ENCODE assay signal across 25 cellular contexts in genomic region chr10:103794996-103795395, GRCh38.
DNase-seq lines count a peak whose midpoint lies in the region; ATAC-seq and TF ChIP-seq lines count a peak whose summit lies in the region.
"Had no signal": no experiment of that assay in that cellular context is flagged by ENCODE, and none has a peak within 500 bp of the region (broad histone marks: within the 10 kb centered on the region; RNA-seq: fewer than 3 reads in every experiment).

No MANE protein-coding gene starts in this region.

- ATAC-seq in heart left ventricle = no peak
- no peak for ATAC-seq in left cardiac atrium
- ATAC-seq in lung (ENCODE audit: insufficient read depth, low FRiP score) = no peak

- peak overlapping the region in 9 of 12 donors; percentile 13 to 50 (median 26) for H3K27ac ChIP-seq in heart left ventricle
- peak overlapping the region; percentile 99 for H3K27ac ChIP-seq in SK-N-MC
- peak overlapping the region; percentile 21 to 82 for H3K27ac ChIP-seq in lung (ENCODE audit: low read depth in 1 of 2, low read length in 1 of 2)
- H3K27ac ChIP-seq in adrenal gland = no peak overlapping the region
- H3K27ac ChIP-seq: neural progenitor cell, SJCRH30, thyroid gland had no signal

- H3K4me1 ChIP-seq in heart left ventricle = peaks cover 0 to 32% (median 12%) of the 10 kb centered on the region in 12 donors
- peaks cover 6 to 19% of the 10 kb centered on the region in 2 donors for H3K4me1 ChIP-seq in lung (ENCODE audit: control insufficient read depth in 2 of 2, insufficient read depth in 2 of 2, low read length in 2 of 2)
- no peaks in the 10 kb centered on the region for H3K4me1 ChIP-seq in adrenal gland (replicated peaks in 1 of 2)
- H3K4me1 ChIP-seq: SJCRH30 had no signal

- no peaks in the 10 kb centered on the region for H3K9me3 ChIP-seq in heart left ventricle
- H3K9me3 ChIP-seq in SK-N-MC (ENCODE audit: low read depth, low read length) = no peaks in the 10 kb centered on the region
- H3K9me3 ChIP-seq in lung (ENCODE audit: control insufficient read depth in 2 of 2, insufficient read depth in 1 of 2, low read length in 1 of 2) = no peaks in the 10 kb centered on the region
- no peaks in the 10 kb centered on the region for H3K9me3 ChIP-seq in adrenal gland (replicated peaks in 1 of 3)
- H3K9me3 ChIP-seq: BLaER1, esophagus squamous epithelium, SJCRH30, thyroid gland had no signal

- H3K36me3 Mint-ChIP-seq in type B pancreatic cell = peaks cover 11% of the 10 kb centered on the region

- peak overlapping the region; percentile 51 for H3K9ac ChIP-seq in SK-N-MC (ENCODE audit: insufficient read length)
- H3K9ac ChIP-seq: BLaER1, neural progenitor cell had no signal

- H3K27me3 Mint-ChIP-seq in type B pancreatic cell = no peaks in the 10 kb centered on the region

- H3K27me3 ChIP-seq in heart left ventricle (no peaks in the 10 kb centered on the region), lung (ENCODE audit: control insufficient read depth, insufficient read depth) (no peaks in the 10 kb centered on the region), adrenal gland (no peaks in the 10 kb centered on the region)
- H3K27me3 ChIP-seq: BLaER1, esophagus squamous epithelium, neural progenitor cell, SJCRH30, thyroid gland had no signal

- 94 to 97% (median 96%) methylated on average over 7 of the region's 7 CpGs for WGBS in heart left ventricle, 4 donors
- WGBS in lung, 2 donors = 81 to 92% methylated on average over 7 of the region's 7 CpGs
- 88 to 92% (median 91%) methylated on average over 7 of the region's 7 CpGs for WGBS in adrenal gland, 4 donors

- H3K4me1 Mint-ChIP-seq in type B pancreatic cell (ENCODE audit: unreplicated experiment) = peaks cover 52% of the 10 kb centered on the region

- H3K9me3 Mint-ChIP-seq in type B pancreatic cell = no peaks in the 10 kb centered on the region
- H3K9me3 Mint-ChIP-seq: endodermal cell, neural progenitor cell had no signal

- H3K4me3 Mint-ChIP-seq in type B pancreatic cell = no peak overlapping the region
- H3K4me3 Mint-ChIP-seq: endodermal cell, neural progenitor cell had no signal

- TF ChIP-seq POLR2A in heart left ventricle (IDR thresholded peaks at IDR 0.05) (no peak), adrenal gland (IDR thresholded peaks at IDR 0.05) (no peak)

- DNase-seq in heart left ventricle (no peak), left cardiac atrium (no peak), SK-N-MC (ENCODE audit: low read depth, low spot score) (no peak), lung (ENCODE audit: low spot score) (no peak), type B pancreatic cell (ENCODE audit: extremely low spot score, unreplicated experiment) (no peak), adrenal gland (no peak), hepatic stellate cell (ENCODE audit: low spot score) (no peak), SHP77 treated with DMSO at 0.1 percent for 48 hours (lab: John Stamatoyannopoulos, UW) (no peak)
- DNase-seq: activated CD4-positive, alpha-beta T cell treated with anti-CD3 and anti-CD28 coated beads, Interleukin-2, amount 50 U/mL, for 4 hours; activated naive CD4-positive, alpha-beta T cell treated with Interleukin-2 at 50 U/mL for 16 hours; cortex of kidney; endodermal cell; esophagus squamous epithelium; foreskin melanocyte; H7; Kasumi-1; MV-4-11; NCI-H1694; NCI-H524; NK-92 treated with Interleukin-12 subunit alpha and Interleukin-12 subunit beta, amount 100 ng/mL, for 24 hours; SJCRH30; stimulated activated naive CD4-positive, alpha-beta T cell treated with Interleukin-2 at 50 U/mL for 16 hours; thyroid gland had no signal

- H3K4me3 ChIP-seq in heart left ventricle = no peak overlapping the region
- H3K4me3 ChIP-seq in SK-N-MC = no peak overlapping the region
- no peak overlapping the region for H3K4me3 ChIP-seq in lung
- no peak overlapping the region for H3K4me3 ChIP-seq in adrenal gland
- H3K4me3 ChIP-seq: BLaER1, esophagus squamous epithelium, neural progenitor cell, SJCRH30, thyroid gland had no signal

- TF ChIP-seq CTCF in heart left ventricle (IDR thresholded peaks at IDR 0.05) (no peak), lung (IDR thresholded peaks at IDR 0.05; ENCODE audit: control extremely low read depth, extremely low read depth) (no peak), type B pancreatic cell (conservative IDR thresholded peaks at IDR 0.05) (no peak), adrenal gland (IDR thresholded peaks at IDR 0.05) (no peak)

- H3K27ac Mint-ChIP-seq in type B pancreatic cell = peak overlapping the region; percentile 80
- H3K27ac Mint-ChIP-seq: endodermal cell, neural progenitor cell had no signal

- intact Hi-C loops in heart left ventricle (cut with DNase I) (no loop called here), left cardiac atrium (cut with DNase I) (no loop called here), adrenal gland (cut with DNase I) (no loop called here)

- H3K36me3 ChIP-seq in heart left ventricle = peaks cover 0 to 16% (median under 1%) of the 10 kb centered on the region in 9 donors
- peaks cover 14% of the 10 kb centered on the region; the same call in 1 of the 2 replicates for H3K36me3 ChIP-seq in SK-N-MC (ENCODE audit: insufficient read depth, low read length)
- peaks cover 3 to 4% of the 10 kb centered on the region in 2 donors for H3K36me3 ChIP-seq in lung (ENCODE audit: control insufficient read depth in 2 of 2, insufficient read depth in 2 of 2, low read length in 2 of 2)
- H3K36me3 ChIP-seq in adrenal gland (replicated peaks in 1 of 2) = no peaks in the 10 kb centered on the region
- H3K36me3 ChIP-seq: neural progenitor cell, SJCRH30, thyroid gland had no signal

Comparison
In these comparisons a context has a peak if more than half of its experiments do, and no peak if none do; other contexts are left out.
1. H3K27ac ChIP-seq: peak in heart left ventricle (9 of 12), SK-N-MC (single experiment) and lung (2 of 2); none in adrenal gland (0 of 5).